ENCODE assay signal across 9 cellular contexts in genomic region chr1:156319664-156320063, GRCh38. TPM values are rescaled to one million over a fixed set of nuclear protein-coding genes. Genes with fewer than 3 reads are reported as not detected.
DNase-seq lines count a peak whose midpoint lies in the region; ATAC-seq and TF ChIP-seq lines count a peak whose summit lies in the region.
"Had no signal": no experiment of that assay in that cellular context is flagged by ENCODE, and none has a peak within 500 bp of the region (broad histone marks: within the 10 kb centered on the region; RNA-seq: fewer than 3 reads in every experiment).

No MANE protein-coding gene starts in this region.

- TF ChIP-seq CTCF in cardiac muscle cell (IDR thresholded peaks at IDR 0.05; ENCODE audit: low read depth, low read length) (peak; percentile 56), PC-3 (conservative IDR thresholded peaks at IDR 0.05; ENCODE audit: low read depth, low read length) (peak; percentile 83), fibroblast of mammary gland (conservative IDR thresholded peaks at IDR 0.05; ENCODE audit: control insufficient read depth, insufficient read depth, low read depth, low read length) (peak; percentile 58), tibial artery (IDR thresholded peaks at IDR 0.05) (peak; percentile 30 to 38)

- H3F3A ChIP-seq in PC-3 (ENCODE audit: low read length, unreplicated experiment), result no peaks in the 10 kb centered on the region

- H3K27ac ChIP-seq in cardiac muscle cell, result no peak overlapping the region
- H3K27ac ChIP-seq in PC-3 (ENCODE audit: low read length), result no peak overlapping the region
- no peak overlapping the region for H3K27ac ChIP-seq in tibial artery

- CTCF ChIA-PET in PC-3 (lab: Charles Lee), result interaction anchor here (0.6 to 1.2 kb wide), 6 partner anchors 29 to 174 kb away, joined by 3 to 10 read pairs (median 6); no protein-coding TSS in a partner anchor

- peak; percentile 10 to 53 for DNase-seq in cardiac muscle cell (ENCODE audit: low read depth in 1 of 2, low spot score in 1 of 2)
- DNase-seq in cardiac septum (ENCODE audit: low spot score), result no peak
- DNase-seq in PC-3, result peak; percentile 65
- DNase-seq in fibroblast of mammary gland (ENCODE audit: low read depth), result peak; percentile 35
- no peak for DNase-seq in tibial artery
- no peak for DNase-seq in Right ventricle myocardium superior

- no peak overlapping the region for H3K9ac ChIP-seq in PC-3 (ENCODE audit: low read length)

- H3K4me1 ChIP-seq in cardiac muscle cell (ENCODE audit: low read depth), result no peaks in the 10 kb centered on the region
- H3K4me1 ChIP-seq in PC-3 (ENCODE audit: insufficient read depth, low read length), result peaks cover 11% of the 10 kb centered on the region
- no peaks in the 10 kb centered on the region for H3K4me1 ChIP-seq in tibial artery

- no peaks in the 10 kb centered on the region for H3K9me2 ChIP-seq in PC-3 (replicated peaks; ENCODE audit: low read length)

- POLR2A ChIA-PET in PC-3 (lab: Charles Lee; ENCODE audit: unreplicated experiment), result no interaction called here

- H3K27me3 ChIP-seq in cardiac muscle cell, result no peaks in the 10 kb centered on the region
- H3K27me3 ChIP-seq in PC-3 (ENCODE audit: low read length), result no peaks in the 10 kb centered on the region
- H3K27me3 ChIP-seq in tibial artery, result no peaks in the 10 kb centered on the region

- H3K36me3 ChIP-seq in cardiac muscle cell (peaks cover 89% of the 10 kb centered on the region), PC-3 (ENCODE audit: low read depth, low read length) (peaks cover 78% of the 10 kb centered on the region), tibial artery (peaks cover 97 to 100% (median 97%) of the 10 kb centered on the region in 3 donors)

- intact Hi-C loops in cardiac septum (cut with DNase I) (loop anchor here (5.0 to 10.0 kb wide), 2 partner anchors 52 to 185 kb away; no protein-coding TSS in a partner anchor), PC-3 (cut with micrococcal nuclease) (loop anchor here (10.0 kb wide), 1 partner anchor 175 kb away; no protein-coding TSS in a partner anchor), tibial artery (cut with DNase I; ENCODE audit: low total_unique reads) (no loop called here), Right ventricle myocardium superior (cut with DNase I) (no loop called here)

- H2AFZ ChIP-seq in PC-3 (ENCODE audit: low read length), result no peak overlapping the region

- peaks cover 19% of the 10 kb centered on the region for H3K79me2 ChIP-seq in PC-3 (ENCODE audit: low read length)

- H3K4me2 ChIP-seq in PC-3 (ENCODE audit: low read length), result no peak overlapping the region

- no TSS peak for BruUV-seq in PC-3 (replicated peaks; lab: Mats Ljungman, UMichigan)

- peaks cover 15% of the 10 kb centered on the region; the same call in 1 of the 2 replicates for H4K20me1 ChIP-seq in PC-3 (ENCODE audit: low read length)

- H3K9me3 ChIP-seq in cardiac muscle cell (ENCODE audit: low read depth), result no peaks in the 10 kb centered on the region
- no peaks in the 10 kb centered on the region for H3K9me3 ChIP-seq in PC-3 (ENCODE audit: low read length)
- H3K9me3 ChIP-seq in tibial artery, result no peaks in the 10 kb centered on the region

- ATAC-seq in PC-3 (peak; percentile 27), HG03045 (IDR thresholded peaks at IDR 0.05; ENCODE audit: unreplicated experiment) (no peak), Right ventricle myocardium superior (ENCODE audit: poor library complexity) (no peak), HG03571 (IDR thresholded peaks at IDR 0.05; ENCODE audit: unreplicated experiment) (no peak)

- H3K4me3 ChIP-seq in cardiac muscle cell, result no peak overlapping the region
- no peak overlapping the region for H3K4me3 ChIP-seq in PC-3 (ENCODE audit: low read length)
- H3K4me3 ChIP-seq in fibroblast of mammary gland (ENCODE audit: control insufficient read depth, low read depth, low read length), result no peak overlapping the region
- H3K4me3 ChIP-seq in tibial artery, result no peak overlapping the region

RNA-seq across cellular contexts. Expression of gene CCT3, which starts 18.4 kb away (rescaled TPM):
- total RNA-seq in cardiac muscle cell (245 and 330 TPM in 2 replicates), cardiac septum (127 TPM), PC-3 (2014; rRNA removed) (666 and 692 TPM in 2 replicates), Right ventricle myocardium superior (128 TPM)
- 282 and 287 TPM in 2 replicates for polyA plus RNA-seq in cardiac muscle cell

RNA-seq across cellular contexts. Expression of gene TSACC, which starts 18.7 kb away (rescaled TPM):
- total RNA-seq in cardiac muscle cell (not detected in 2 replicates), cardiac septum (not detected), PC-3 (2014; rRNA removed) (0.51 and 1.3 TPM in 2 replicates), Right ventricle myocardium superior (not detected)
- polyA plus RNA-seq in cardiac muscle cell, result 1.1 and 4.7 TPM in 2 replicates
- total RNA-seq: pulmonary artery endothelial cell had no signal

RNA-seq across cellular contexts. Expression of gene VHLL, which starts 20.6 kb away (rescaled TPM):
- total RNA-seq in cardiac muscle cell (0.98 TPM in 1 of 2 replicates, not detected in the other), cardiac septum (not detected), PC-3 (2014; rRNA removed) (1.1 TPM in 1 of 2 replicates, not detected in the other), Right ventricle myocardium superior (not detected)
- 0.21 TPM in 1 of 2 replicates, not detected in the other for polyA plus RNA-seq in cardiac muscle cell

RNA-seq across cellular contexts. Expression of gene GLMP, which starts 24.2 kb away (rescaled TPM):
- 54.9 and 57.7 TPM in 2 replicates for total RNA-seq in cardiac muscle cell
- 49.0 and 55.3 TPM in 2 replicates for polyA plus RNA-seq in cardiac muscle cell
- total RNA-seq in cardiac septum, result 15.2 TPM
- total RNA-seq in PC-3 (2014; rRNA removed), result 49.8 and 52.2 TPM in 2 replicates
- 14.1 TPM for total RNA-seq in Right ventricle myocardium superior

RNA-seq across cellular contexts. Expression of gene TMEM79, which starts 35.5 kb away (rescaled TPM):
- 2.6 and 4.0 TPM in 2 replicates for total RNA-seq in cardiac muscle cell
- polyA plus RNA-seq in cardiac muscle cell, result 3.0 and 4.6 TPM in 2 replicates
- 2.2 TPM for total RNA-seq in cardiac septum
- total RNA-seq in PC-3 (2014; rRNA removed), result 8.1 and 11.2 TPM in 2 replicates
- 1.3 TPM for total RNA-seq in Right ventricle myocardium superior

Comparison
In these comparisons a context has a peak if more than half of its experiments do, and no peak if none do; other contexts are left out.
1. DNase-seq: peak in cardiac muscle cell (2 of 2), PC-3 (single experiment) and fibroblast of mammary gland (single experiment); none in cardiac septum (single experiment), tibial artery (0 of 2) and Right ventricle myocardium superior (single experiment).
2. intact Hi-C loops: an anchor here in cardiac septum (5.0 to 10.0 kb wide) and PC-3 (10.0 kb wide); none called in tibial artery and Right ventricle myocardium superior.
3. Peak in every context shown above with its lines, with median percentiles within 50 percentile points of each other: CTCF ChIP-seq.